ENCODE assay signal across 1 cellular context in the genomic region with DNA sequence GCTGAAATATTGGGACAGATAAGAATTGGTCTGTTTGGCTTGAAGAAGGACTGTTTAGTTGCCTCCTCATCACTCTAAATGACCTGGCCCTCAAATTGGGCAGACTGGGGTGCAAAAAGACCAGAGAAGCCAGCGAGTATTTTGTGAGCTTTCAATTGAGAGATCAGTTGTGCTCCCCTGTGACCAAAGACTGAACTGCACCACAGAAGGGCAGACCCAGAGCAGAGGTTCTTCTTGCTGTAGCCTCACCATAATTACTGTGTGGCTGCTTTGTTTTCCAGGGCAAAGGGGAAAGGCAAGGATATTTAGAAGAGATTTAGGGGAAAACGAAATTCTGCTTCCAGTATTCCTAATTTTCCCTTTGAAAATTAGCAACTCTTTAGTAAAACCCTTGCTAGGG.
TF ChIP-seq lines count a peak whose summit lies in the region.

No MANE protein-coding gene starts in this region.

TF ChIP-seq in IMR-90, 13 proteins besides CTCF, POLR2A, EP300 and RAD21 (continued from another document):
- TF ChIP-seq MXI1 (IDR thresholded peaks at IDR 0.05; ENCODE audit: borderline replicate concordance, low read depth, low read length) = no peak
